In genomic region chr1:26721669-26722355, GRCh38 we compare ENCODE assay signal across 9 cellular contexts. TPM values are rescaled to one million over a fixed set of nuclear protein-coding genes. Genes with fewer than 3 reads are reported as not detected.
A peak's percentile ranks its signal among the peaks of the same experiment; 100 is the strongest.
DNase-seq lines count a peak whose midpoint lies in the region; ATAC-seq and TF ChIP-seq lines count a peak whose summit lies in the region.
"Had no signal": no experiment of that assay in that cellular context is flagged by ENCODE, and none has a peak within 500 bp of the region (broad histone marks: within the 10 kb centered on the region; RNA-seq: fewer than 3 reads in every experiment).

No MANE protein-coding gene starts in this region.

- no peaks in the 10 kb centered on the region for H3K27me3 Mint-ChIP-seq in activated T-helper 2 cell treated with anti-CD3 and anti-CD28 coated beads, Interferon-gamma antibody, Interleukin-2, Interleukin-4, amounts not matched to agents 10 μg/mL and 5 μg/mL and 100 μg/mL, durations not matched to agents 14 hours and 24 hours and 36 hours (ENCODE audit: low read depth)

- peaks cover 44 to 61% of the 10 kb centered on the region in 2 experiments for H3K4me1 ChIP-seq in neutrophil (ENCODE audit: control insufficient read depth in 1 of 2, insufficient read depth in 1 of 2, low read depth in 1 of 2, low read length in 1 of 2)

- no peak for TF ChIP-seq CTCF in neutrophil (IDR thresholded peaks at IDR 0.05)

- H3K9me3 ChIP-seq in neutrophil: no peaks in the 10 kb centered on the region
- H3K9me3 ChIP-seq: suprapubic skin had no signal

- no peak overlapping the region for H3K4me3 ChIP-seq in neutrophil (ENCODE audit: low read depth in 1 of 2, low read length in 1 of 2)
- H3K4me3 ChIP-seq: suprapubic skin had no signal

- peak overlapping the region; percentile 60 for H3K27ac ChIP-seq in neutrophil
- H3K27ac ChIP-seq: suprapubic skin had no signal

- peaks cover 55% of the 10 kb centered on the region for H3K36me3 Mint-ChIP-seq in activated T-helper 2 cell treated with anti-CD3 and anti-CD28 coated beads, Interferon-gamma antibody, Interleukin-2, Interleukin-4, amounts not matched to agents 10 μg/mL and 5 μg/mL and 100 μg/mL, durations not matched to agents 14 hours and 24 hours and 36 hours (ENCODE audit: low read depth)

- peak; percentile 31 for DNase-seq in GF-D8 (lab: John Stamatoyannopoulos, UW)
- DNase-seq in M059J (ENCODE audit: low read depth): peak; percentile 59
- DNase-seq in activated T-helper 2 cell treated with anti-CD3 and anti-CD28 coated beads, Interferon-gamma antibody, Interleukin-2, Interleukin-4, amounts not matched to agents 10 μg/mL and 5 μg/mL and 100 μg/mL, durations not matched to agents 14 hours and 24 hours and 36 hours (ENCODE audit: low spot score): no peak
- no peak for DNase-seq in iPS-NIHi11 (ENCODE audit: low spot score)
- DNase-seq in left colon: no peak
- DNase-seq: activated CD4-positive, alpha-beta T cell treated with anti-CD3 and anti-CD28 coated beads, Interleukin-2, amount 50 U/mL, for 1 hour had no signal

- H3K4me3 Mint-ChIP-seq in activated T-helper 2 cell treated with anti-CD3 and anti-CD28 coated beads, Interferon-gamma antibody, Interleukin-2, Interleukin-4, amounts not matched to agents 10 μg/mL and 5 μg/mL and 100 μg/mL, durations not matched to agents 14 hours and 24 hours and 36 hours (ENCODE audit: low read depth): peak overlapping the region; percentile 47

- ATAC-seq in left colon: no peak
- no peak for ATAC-seq in HG02981 (IDR thresholded peaks at IDR 0.05; ENCODE audit: unreplicated experiment)

- peaks cover 73% of the 10 kb centered on the region for H3K4me1 Mint-ChIP-seq in activated T-helper 2 cell treated with anti-CD3 and anti-CD28 coated beads, Interferon-gamma antibody, Interleukin-2, Interleukin-4, amounts not matched to agents 10 μg/mL and 5 μg/mL and 100 μg/mL, durations not matched to agents 14 hours and 24 hours and 36 hours (ENCODE audit: low read depth)

- H3K9me3 Mint-ChIP-seq in activated T-helper 2 cell treated with anti-CD3 and anti-CD28 coated beads, Interferon-gamma antibody, Interleukin-2, Interleukin-4, amounts not matched to agents 10 μg/mL and 5 μg/mL and 100 μg/mL, durations not matched to agents 14 hours and 24 hours and 36 hours: no peaks in the 10 kb centered on the region

- no peaks in the 10 kb centered on the region for H3K27me3 ChIP-seq in neutrophil
- H3K27me3 ChIP-seq: suprapubic skin had no signal

- H3K36me3 ChIP-seq in neutrophil: no peaks in the 10 kb centered on the region
- H3K36me3 ChIP-seq: suprapubic skin had no signal

- peak overlapping the region; percentile 70 for H3K27ac Mint-ChIP-seq in activated T-helper 2 cell treated with anti-CD3 and anti-CD28 coated beads, Interferon-gamma antibody, Interleukin-2, Interleukin-4, amounts not matched to agents 10 μg/mL and 5 μg/mL and 100 μg/mL, durations not matched to agents 14 hours and 24 hours and 36 hours

- intact Hi-C loops in activated T-helper 2 cell treated with anti-CD3 and anti-CD28 coated beads, Interferon-gamma antibody, Interleukin-2, Interleukin-4, amounts not matched to agents 10 μg/mL and 5 μg/mL and 100 μg/mL, durations not matched to agents 14 hours and 24 hours and 36 hours (cut with micrococcal nuclease): loop anchor here (1.0 kb wide), 2 partner anchors 20 to 22 kb away; no protein-coding TSS in a partner anchor
- intact Hi-C loops in left colon (cut with DNase I, micrococcal nuclease): no loop called here

RNA-seq across cellular contexts. Expression of gene ARID1A, which starts 26.0 kb away (rescaled TPM):
- total RNA-seq in M059J (2014; rRNA removed; shearing (Covaris generic)): 18.1 and 26.2 TPM in 2 replicates
- total RNA-seq in activated T-helper 2 cell treated with anti-CD3 and anti-CD28 coated beads, Interferon-gamma antibody, Interleukin-2, Interleukin-4, amounts not matched to agents 10 μg/mL and 5 μg/mL and 100 μg/mL, durations not matched to agents 14 hours and 24 hours and 36 hours: 109 TPM in 2 replicates
- 10 to 100 TPM; 60.2 to 61.4 TPM for total RNA-seq in left colon

Comparison
In these comparisons a context has a peak if more than half of its experiments do, and no peak if none do; other contexts are left out.
1. DNase-seq: peak in GF-D8 (single experiment) and M059J (single experiment); none in activated T-helper 2 cell treated with anti-CD3 and anti-CD28 coated beads, Interferon-gamma antibody, Interleukin-2, Interleukin-4, amounts not matched to agents 10 μg/mL and 5 μg/mL and 100 μg/mL, durations not matched to agents 14 hours and 24 hours and 36 hours (single experiment), iPS-NIHi11 (single experiment) and left colon (0 of 2).